ENCODE assay signal across 17 cellular contexts in genomic region chr12:133106253-133106652, GRCh38. TPM values are rescaled to one million over a fixed set of nuclear protein-coding genes. Genes with fewer than 3 reads are reported as not detected.
DNase-seq lines count a peak whose midpoint lies in the region.
"Had no signal": no experiment of that assay in that cellular context is flagged by ENCODE, and none has a peak within 500 bp of the region (broad histone marks: within the 10 kb centered on the region; RNA-seq: fewer than 3 reads in every experiment).

No MANE protein-coding gene starts in this region.

- H3K9me3 Mint-ChIP-seq in activated CD4-positive, alpha-beta memory T cell treated with anti-CD3 and anti-CD28 coated beads for 36 hours, result peaks cover 90% of the 10 kb centered on the region
- peaks cover 62 to 100% (median 98%) of the 10 kb centered on the region in 6 donors for H3K9me3 Mint-ChIP-seq in immature natural killer cell

- CTCF ChIA-PET in activated CD4-positive, alpha-beta memory T cell treated with anti-CD3 and anti-CD28 coated beads for 36 hours (lab: Charles Lee), result no interaction called here

- POLR2A ChIA-PET in activated CD4-positive, alpha-beta memory T cell treated with anti-CD3 and anti-CD28 coated beads for 36 hours (lab: Charles Lee), result no interaction called here

- intact Hi-C loops in activated CD4-positive, alpha-beta memory T cell treated with anti-CD3 and anti-CD28 coated beads for 36 hours (cut with micrococcal nuclease), result no loop called here

- H3K27me3 ChIP-seq in subcutaneous abdominal adipose tissue (ENCODE audit: control insufficient read depth in 5 of 5, insufficient read depth in 4 of 5, low read length in 5 of 5), result no peaks in the 10 kb centered on the region
- H3K27me3 ChIP-seq: neutrophil, tibial artery had no signal

- peak; percentile 20 for DNase-seq in SIG-M5 treated with dmso at 0.1 percent for 504 hours (lab: John Stamatoyannopoulos, UW; ENCODE audit: unreplicated experiment)
- no peak for DNase-seq in SIG-M5 (lab: John Stamatoyannopoulos, UW)
- DNase-seq in RPMI7951 (ENCODE audit: low read depth), result peak; percentile 19
- DNase-seq in fibroblast of peridontal ligament (ENCODE audit: extremely low read depth), result peak; percentile 13
- DNase-seq in activated CD4-positive, alpha-beta memory T cell treated with anti-CD3 and anti-CD28 coated beads for 36 hours, result no peak
- DNase-seq in NCI-H1105 (lab: John Stamatoyannopoulos, UW), result no peak
- DNase-seq in immature natural killer cell, result no peak
- DNase-seq: activated naive CD4-positive, alpha-beta T cell; central memory CD4-positive, alpha-beta T cell; DMS79 treated with DMSO at 0.1 percent for 48 hours; NCI-H2029; stimulated activated CD4-positive, alpha-beta T cell treated with anti-CD3 and anti-CD28 coated beads, Interleukin-12 subunit alpha, Interleukin-12 subunit beta, amount 100 ng/mL, for 4 hours; tibial artery had no signal

- no peak overlapping the region for H3K9ac ChIP-seq in subcutaneous abdominal adipose tissue (ENCODE audit: low read length in 5 of 5)

- no peak overlapping the region for H3K27ac ChIP-seq in subcutaneous abdominal adipose tissue (ENCODE audit: low read depth, low read length)
- H3K27ac ChIP-seq: neutrophil, SK-N-MC, tibial artery had no signal

- H3K9me3 ChIP-seq in subcutaneous abdominal adipose tissue (ENCODE audit: control insufficient read depth in 5 of 5, low read length in 5 of 5), result peaks cover 82 to 100% (median 97%) of the 10 kb centered on the region in 5 donors

- peaks cover 90% of the 10 kb centered on the region for H3K36me3 Mint-ChIP-seq in activated CD4-positive, alpha-beta memory T cell treated with anti-CD3 and anti-CD28 coated beads for 36 hours
- peaks cover 63 to 77% (median 75%) of the 10 kb centered on the region in 3 donors for H3K36me3 Mint-ChIP-seq in immature natural killer cell

- H3K36me3 ChIP-seq in subcutaneous abdominal adipose tissue (ENCODE audit: control insufficient read depth in 5 of 5, insufficient read depth in 5 of 5, low read length in 5 of 5), result peaks cover 40 to 67% (median 54%) of the 10 kb centered on the region in 5 donors

- peak overlapping the region; percentile 36 to 65 (median 51) for H3K4me3 ChIP-seq in subcutaneous abdominal adipose tissue (ENCODE audit: low read depth in 1 of 5, low read length in 5 of 5)
- H3K4me3 ChIP-seq: lung, SK-N-MC, tibial artery had no signal

- no peak overlapping the region for H3K27ac Mint-ChIP-seq in activated CD4-positive, alpha-beta memory T cell treated with anti-CD3 and anti-CD28 coated beads for 36 hours
- H3K27ac Mint-ChIP-seq in immature natural killer cell, result no peak overlapping the region

- H3K4me1 ChIP-seq in subcutaneous abdominal adipose tissue (ENCODE audit: control insufficient read depth in 5 of 5, insufficient read depth in 5 of 5, low read length in 5 of 5), result no peaks in the 10 kb centered on the region
- H3K4me1 ChIP-seq: tibial artery had no signal

- no peak overlapping the region for H3K4me3 Mint-ChIP-seq in activated CD4-positive, alpha-beta memory T cell treated with anti-CD3 and anti-CD28 coated beads for 36 hours
- no peak overlapping the region for H3K4me3 Mint-ChIP-seq in immature natural killer cell

- no peaks in the 10 kb centered on the region for H3K4me1 Mint-ChIP-seq in activated CD4-positive, alpha-beta memory T cell treated with anti-CD3 and anti-CD28 coated beads for 36 hours (ENCODE audit: low read depth)
- no peaks in the 10 kb centered on the region for H3K4me1 Mint-ChIP-seq in immature natural killer cell

- no peaks in the 10 kb centered on the region for H3K27me3 Mint-ChIP-seq in activated CD4-positive, alpha-beta memory T cell treated with anti-CD3 and anti-CD28 coated beads for 36 hours
- H3K27me3 Mint-ChIP-seq in immature natural killer cell (ENCODE audit: low read depth in 3 of 3), result peaks cover 0 to 4% (median 3%) of the 10 kb centered on the region in 3 donors

RNA-seq across cellular contexts. Expression of gene ZNF891, which starts 23.8 kb away (rescaled TPM):
- total RNA-seq in RPMI7951 (2014; rRNA removed; shearing (Covaris generic)), result 0.48 and 0.49 TPM in 2 replicates
- total RNA-seq in activated CD4-positive, alpha-beta memory T cell treated with anti-CD3 and anti-CD28 coated beads for 36 hours, result 1 to 10 TPM; 1.1 to 1.2 TPM
- under 1 TPM; 0.30 to 0.38 (median 0.37) TPM for polyA plus RNA-seq in immature natural killer cell

RNA-seq across cellular contexts. Expression of gene ZNF10, which starts 24.2 kb away (rescaled TPM):
- total RNA-seq in RPMI7951 (2014; rRNA removed; shearing (Covaris generic)), result 1.6 and 4.7 TPM in 2 replicates
- total RNA-seq in activated CD4-positive, alpha-beta memory T cell treated with anti-CD3 and anti-CD28 coated beads for 36 hours, result 1 to 10 TPM; 3.7 to 4.1 TPM
- polyA plus RNA-seq in immature natural killer cell, result 10 to 100 TPM in 1 of 3 donors, 1 to 10 TPM in 2; 5.0 to 10.4 (median 5.1) TPM

RNA-seq across cellular contexts. Expression of gene ZNF140, which starts 25.5 kb away (rescaled TPM):
- 8.6 and 10.2 TPM in 2 replicates for total RNA-seq in RPMI7951 (2014; rRNA removed; shearing (Covaris generic))
- 10 to 100 TPM; 11.8 to 14.1 TPM for total RNA-seq in activated CD4-positive, alpha-beta memory T cell treated with anti-CD3 and anti-CD28 coated beads for 36 hours
- 10 to 100 TPM; 12.8 to 15.8 (median 14.4) TPM for polyA plus RNA-seq in immature natural killer cell

Comparison
In these comparisons a context has a peak if more than half of its experiments do, and no peak if none do; other contexts are left out.
1. DNase-seq: peak in SIG-M5 treated with dmso at 0.1 percent for 504 hours (single experiment), RPMI7951 (single experiment) and fibroblast of peridontal ligament (single experiment); none in SIG-M5 (single experiment), activated CD4-positive, alpha-beta memory T cell treated with anti-CD3 and anti-CD28 coated beads for 36 hours (single experiment), NCI-H1105 (single experiment) and immature natural killer cell (0 of 3).